8 cellular contexts compared by ENCODE assay signal in the genomic region with DNA sequence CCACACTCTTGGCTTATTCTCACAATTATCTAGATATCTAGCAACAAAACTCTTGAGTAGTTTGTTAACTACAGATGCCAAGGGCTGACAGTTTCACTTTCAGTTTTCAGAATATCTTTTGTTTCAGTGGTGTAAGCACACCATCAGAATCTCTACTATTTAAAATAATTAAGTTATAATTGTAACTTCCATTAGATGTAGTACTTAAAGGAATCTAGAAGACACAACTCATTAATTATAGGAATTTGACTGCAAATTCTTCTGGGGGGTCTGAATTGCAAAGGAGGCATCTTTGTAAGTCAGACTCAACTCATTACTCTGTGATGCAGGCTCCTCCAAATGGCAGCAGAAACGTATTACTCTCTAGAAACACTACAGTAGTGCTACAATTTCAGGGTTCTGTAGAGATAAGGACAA. TPM values are rescaled to one million over a fixed set of nuclear protein-coding genes. Genes with fewer than 3 reads are reported as not detected.
A peak's percentile ranks its signal among the peaks of the same experiment; 100 is the strongest.
DNase-seq lines count a peak whose midpoint lies in the region; ATAC-seq and TF ChIP-seq lines count a peak whose summit lies in the region.

No MANE protein-coding gene starts in this region.

- H3K36me3 ChIP-seq in Peyer's patch = no peaks in the 10 kb centered on the region
- H3K36me3 ChIP-seq in colonic mucosa = no peaks in the 10 kb centered on the region
- H3K36me3 ChIP-seq in aorta (ENCODE audit: control insufficient read depth in 1 of 2, insufficient read depth in 2 of 2, low read length in 1 of 2) = no peaks in the 10 kb centered on the region

- intact Hi-C loops in colonic mucosa (cut with DNase I) (no loop called here), aorta (cut with DNase I) (no loop called here)

- H3K27ac Mint-ChIP-seq in activated naive CD4-positive, alpha-beta T cell treated with anti-CD3 and anti-CD28 coated beads, Interleukin-2, amount 50 U/mL, for 24 hours = peak overlapping the region; percentile 80
- peak overlapping the region; percentile 90 for H3K27ac Mint-ChIP-seq in memory B cell

- H3K4me1 ChIP-seq in Peyer's patch = peaks cover 0 to 4% (median 0%) of the 10 kb centered on the region in 4 donors
- no peaks in the 10 kb centered on the region for H3K4me1 ChIP-seq in colonic mucosa
- no peaks in the 10 kb centered on the region for H3K4me1 ChIP-seq in aorta (ENCODE audit: control insufficient read depth in 1 of 2, insufficient read depth in 2 of 2, low read length in 2 of 2)

- H3K4me1 Mint-ChIP-seq in activated naive CD4-positive, alpha-beta T cell treated with anti-CD3 and anti-CD28 coated beads, Interleukin-2, amount 50 U/mL, for 24 hours = peaks cover 41% of the 10 kb centered on the region
- H3K4me1 Mint-ChIP-seq in memory B cell = peaks cover 14% of the 10 kb centered on the region

- peak overlapping the region in 1 of 2 donors; percentile 52 for H3K9ac ChIP-seq in colonic mucosa (ENCODE audit: low read depth in 2 of 2, low read length in 2 of 2)

- H3K27ac ChIP-seq in Peyer's patch (peak overlapping the region; percentile 41 to 65 (median 47)), colonic mucosa (peak overlapping the region; percentile 14), aorta (ENCODE audit: low read depth in 1 of 2, low read length in 2 of 2) (no peak overlapping the region)

- no peaks in the 10 kb centered on the region for H3K9me3 Mint-ChIP-seq in activated naive CD4-positive, alpha-beta T cell treated with anti-CD3 and anti-CD28 coated beads, Interleukin-2, amount 50 U/mL, for 24 hours
- no peaks in the 10 kb centered on the region for H3K9me3 Mint-ChIP-seq in memory B cell

- peak overlapping the region; percentile 82 for H3K4me3 Mint-ChIP-seq in activated naive CD4-positive, alpha-beta T cell treated with anti-CD3 and anti-CD28 coated beads, Interleukin-2, amount 50 U/mL, for 24 hours
- peak overlapping the region; percentile 71 for H3K4me3 Mint-ChIP-seq in memory B cell

- WGBS in aorta, 2 donors = 0% methylated on average over 1 of the region's 1 CpG

- H3K4me3 ChIP-seq in Peyer's patch = peak overlapping the region; percentile 0 to 40 (median 13)
- H3K4me3 ChIP-seq in colonic mucosa = no peak overlapping the region
- peak overlapping the region; percentile 63 to 72 for H3K4me3 ChIP-seq in aorta (ENCODE audit: low read length in 2 of 2)

- no peaks in the 10 kb centered on the region for H3K36me3 Mint-ChIP-seq in activated naive CD4-positive, alpha-beta T cell treated with anti-CD3 and anti-CD28 coated beads, Interleukin-2, amount 50 U/mL, for 24 hours
- H3K36me3 Mint-ChIP-seq in memory B cell = no peaks in the 10 kb centered on the region

- no peaks in the 10 kb centered on the region for H3K27me3 Mint-ChIP-seq in activated naive CD4-positive, alpha-beta T cell treated with anti-CD3 and anti-CD28 coated beads, Interleukin-2, amount 50 U/mL, for 24 hours
- peaks cover 2% of the 10 kb centered on the region for H3K27me3 Mint-ChIP-seq in memory B cell

- DNase-seq in activated naive CD4-positive, alpha-beta T cell (lab: John Stamatoyannopoulos, UW) = no peak
- DNase-seq in Peyer's patch (no peak), colonic mucosa (no peak), memory B cell (ENCODE audit: low spot score in 2 of 2) (peak in 1 of 2 donors; percentile 15), aorta (no peak), NCI-H1930 (lab: John Stamatoyannopoulos, UW) (no peak)

- H3K9me3 ChIP-seq in Peyer's patch = no peaks in the 10 kb centered on the region
- H3K9me3 ChIP-seq in colonic mucosa = no peaks in the 10 kb centered on the region
- H3K9me3 ChIP-seq in aorta (ENCODE audit: control insufficient read depth, low read length) = no peaks in the 10 kb centered on the region

- no peaks in the 10 kb centered on the region for H3K27me3 ChIP-seq in Peyer's patch
- H3K27me3 ChIP-seq in colonic mucosa = no peaks in the 10 kb centered on the region
- H3K27me3 ChIP-seq in aorta (ENCODE audit: control insufficient read depth in 1 of 2, insufficient read depth in 2 of 2, low read length in 1 of 2) = no peaks in the 10 kb centered on the region

- TF ChIP-seq POLR2A in Peyer's patch (IDR thresholded peaks at IDR 0.05) = no peak

- TF ChIP-seq CTCF in Peyer's patch (IDR thresholded peaks at IDR 0.05) (peak in 3 of 6 experiments; percentile 22 to 38 (median 24)), colonic mucosa (IDR thresholded peaks at IDR 0.05) (no peak)

- ATAC-seq in HG02623 (IDR thresholded peaks at IDR 0.05; ENCODE audit: unreplicated experiment) (peak; percentile 72), memory B cell (ENCODE audit: low read depth) (peak; percentile 94), aorta (ENCODE audit: low FRiP score) (no peak)

RNA-seq across cellular contexts. Expression of gene USPL1, which starts 44.9 kb away (rescaled TPM):
- total RNA-seq in Peyer's patch = 10 to 100 TPM; 18.1 to 42.9 (median 21.7) TPM
- total RNA-seq in colonic mucosa = 10 to 100 TPM in 1 of 2 donors, 1 to 10 TPM in 1; 8.8 to 14.8 TPM
- 10 to 100 TPM; 15.6 to 18.8 TPM for total RNA-seq in aorta
- polyA plus RNA-seq in aorta = 1 to 10 TPM; 3.3 to 6.7 TPM

Comparison
In these comparisons a context has a peak if more than half of its experiments do, and no peak if none do; other contexts are left out.
1. H3K27ac ChIP-seq: peak in Peyer's patch (4 of 4) and colonic mucosa (single experiment); none in aorta (0 of 2).